In the genomic region with DNA sequence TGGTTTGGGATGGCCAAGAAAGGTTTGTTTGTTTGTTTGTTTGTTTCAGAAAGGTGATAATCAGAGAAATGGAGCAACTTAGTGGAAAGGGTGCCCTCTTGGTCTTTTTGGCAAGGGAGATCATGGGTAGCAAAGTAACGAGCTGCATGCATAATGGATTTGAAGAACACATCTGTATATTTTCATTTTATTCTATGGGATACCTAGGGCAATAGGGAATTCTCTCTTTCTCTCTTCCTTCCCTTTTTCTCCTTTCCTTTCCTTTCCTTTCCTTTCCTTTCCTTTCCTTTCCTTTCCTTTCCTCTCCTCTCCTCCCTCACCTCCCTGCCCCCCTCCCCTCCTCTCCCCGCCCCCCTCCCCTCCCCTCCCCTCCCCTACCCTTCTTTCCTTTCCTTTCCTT, we compare ENCODE assay signal across 28 cellular contexts.
"Had no signal": no experiment of that assay in that cellular context is flagged by ENCODE, and none has a peak within 500 bp of the region (broad histone marks: within the 10 kb centered on the region; RNA-seq: fewer than 3 reads in every experiment).

No MANE protein-coding gene starts in this region.

- DNase-seq: colonic mucosa; cortex of kidney; dermis blood vessel endothelial cell; dorsolateral prefrontal cortex; effector CD4-positive, alpha-beta T cell; effector CD8-positive, alpha-beta T cell; effector memory CD4-positive, alpha-beta T cell; effector memory CD8-positive, alpha-beta T cell; endodermal cell; erythroblast; esophagus squamous epithelium; foreskin fibroblast; foreskin keratinocyte; foreskin melanocyte; gastrocnemius medialis; glutamatergic neuron; head of caudate nucleus; heart left ventricle; heart right ventricle had no signal

- H3K4me1 ChIP-seq: colonic mucosa, esophagus squamous epithelium, foreskin keratinocyte, gastrocnemius medialis, heart right ventricle had no signal

- H3K9me3 ChIP-seq: colonic mucosa, esophagus muscularis mucosa, esophagus squamous epithelium, gastrocnemius medialis, gastroesophageal sphincter, heart left ventricle, heart right ventricle had no signal

- H3K27ac ChIP-seq: colonic mucosa, coronary artery, dorsolateral prefrontal cortex, epithelial cell of prostate, esophagus muscularis mucosa, esophagus squamous epithelium, foreskin keratinocyte, gastrocnemius medialis, gastroesophageal sphincter, heart left ventricle, heart right ventricle had no signal

- H3K4me3 ChIP-seq: colonic mucosa, coronary artery, dorsolateral prefrontal cortex, esophagus muscularis mucosa, esophagus squamous epithelium, gastrocnemius medialis, gastroesophageal sphincter, heart left ventricle, heart right ventricle had no signal

- H3K27me3 ChIP-seq: colonic mucosa, dorsolateral prefrontal cortex, esophagus muscularis mucosa, esophagus squamous epithelium, foreskin keratinocyte, gastrocnemius medialis, gastroesophageal sphincter, heart left ventricle, heart right ventricle had no signal

- FAIRE-seq: colon, endometrium, endothelial cell of umbilical vein, frontal cortex had no signal

- ATAC-seq: effector memory CD8-positive, alpha-beta T cell; esophagus mucosa; foreskin keratinocyte; gastrocnemius medialis; gastroesophageal sphincter; heart left ventricle; heart right ventricle had no signal

- H3K36me3 ChIP-seq: colonic mucosa, esophagus muscularis mucosa, esophagus squamous epithelium, gastrocnemius medialis, gastroesophageal sphincter, heart left ventricle, heart right ventricle had no signal
